Comparison of ENCODE assay signal across 13 cellular contexts in genomic region chr3:7504886-7505775, GRCh38.
DNase-seq lines count a peak whose midpoint lies in the region; FAIRE-seq and TF ChIP-seq lines count a peak whose summit lies in the region.
"Had no signal": no experiment of that assay in that cellular context is flagged by ENCODE, and none has a peak within 500 bp of the region (broad histone marks: within the 10 kb centered on the region; RNA-seq: fewer than 3 reads in every experiment).

No MANE protein-coding gene starts in this region.

- intact Hi-C loops in uterus (cut with DNase I; ENCODE audit: low total_unique reads): no loop called here

- peak; percentile 94 for DNase-seq in Caki2 (ENCODE audit: low read depth)
- peak; percentile 73 for DNase-seq in RCC 7860 (ENCODE audit: low spot score)
- peak; percentile 97 for DNase-seq in epithelial cell of proximal tubule (ENCODE audit: low read depth)
- peak; percentile 93 to 99 for DNase-seq in lung microvascular endothelial cell (ENCODE audit: low read depth in 2 of 2)
- no peak for DNase-seq in uterus
- no peak for DNase-seq in HEK293T (ENCODE audit: extremely low spot score)
- no peak for DNase-seq in stimulated activated naive CD4-positive, alpha-beta T cell (lab: John Stamatoyannopoulos, UW)
- no peak for DNase-seq in DMS114 treated with DMSO at 0.1 percent for 48 hours (lab: John Stamatoyannopoulos, UW; ENCODE audit: unreplicated experiment)
- DNase-seq: NCI-H524 treated with DMSO at 0.1 percent for 48 hours, posterior cingulate gyrus had no signal

- no peak overlapping the region for H3K4me3 ChIP-seq in epithelial cell of proximal tubule (ENCODE audit: low read depth, low read length)
- H3K4me3 ChIP-seq in uterus: no peak overlapping the region
- H3K4me3 ChIP-seq: BLaER1 had no signal

- H3K9me3 ChIP-seq in uterus: no peaks in the 10 kb centered on the region
- H3K9me3 ChIP-seq: BLaER1 had no signal

- H3K4me1 ChIP-seq in uterus: no peaks in the 10 kb centered on the region
- H3K4me1 ChIP-seq: BLaER1 had no signal

- in situ Hi-C loops in Caki2 (cut with HindIII; ENCODE audit: low pct_unique_long_range_greater_than_20kb, low sequenced_read_pairs): no loop called here

- POLR2A ChIA-PET in HEK293T (lab: Yijun Ruan, JAX): no interaction called here

- FAIRE-seq in RCC 7860 (lab: Jason Lieb, UNC): peak; percentile 83
- FAIRE-seq: colon had no signal

- no peak overlapping the region for H3K27ac ChIP-seq in uterus
- H3K27ac ChIP-seq: BLaER1, KMS-11 had no signal

- CTCF ChIA-PET in HEK293T (lab: Yijun Ruan, JAX): no interaction called here

- no peaks in the 10 kb centered on the region for H3K36me3 ChIP-seq in uterus
- H3K36me3 ChIP-seq: BLaER1 had no signal

- H3K27me3 ChIP-seq in uterus: no peaks in the 10 kb centered on the region
- H3K27me3 ChIP-seq: BLaER1 had no signal

- TF ChIP-seq CTCF in epithelial cell of proximal tubule (conservative IDR thresholded peaks at IDR 0.05; ENCODE audit: low read depth, low read length) (peak; percentile 32), uterus (IDR thresholded peaks at IDR 0.05) (no peak)

- TF ChIP-seq POLR2A in uterus (IDR thresholded peaks at IDR 0.05): no peak

TF ChIP-seq in HEK293T, 16 proteins besides CTCF, POLR2A, EP300 and RAD21:
- TF ChIP-seq LEF1 (IDR thresholded peaks at IDR 0.05; ENCODE audit: borderline replicate concordance): no peak
- TF ChIP-seq CTBP1 (IDR thresholded peaks at IDR 0.05; ENCODE audit: borderline replicate concordance): no peak
- no peak for TF ChIP-seq FOXM1 (IDR thresholded peaks at IDR 0.05; ENCODE audit: borderline replicate concordance)
- no peak for TF ChIP-seq ZNF384 (IDR thresholded peaks at IDR 0.05)
- TF ChIP-seq PKNOX1 (IDR thresholded peaks at IDR 0.05): no peak
- no peak for TF ChIP-seq ELF4 (IDR thresholded peaks at IDR 0.05)
- no peak for TF ChIP-seq SUZ12 (IDR thresholded peaks at IDR 0.05)
- no peak for TF ChIP-seq HDGF (IDR thresholded peaks at IDR 0.05; ENCODE audit: borderline replicate concordance)
- no peak for TF ChIP-seq L3MBTL2 (conservative IDR thresholded peaks at IDR 0.05)
- no peak for TF ChIP-seq BHLHE40 (IDR thresholded peaks at IDR 0.05; ENCODE audit: borderline replicate concordance)
- TF ChIP-seq TARDBP (IDR thresholded peaks at IDR 0.05): no peak
- TF ChIP-seq FOXK2 (IDR thresholded peaks at IDR 0.05): no peak

Comparison
In these comparisons a context has a peak if more than half of its experiments do, and no peak if none do; other contexts are left out.
1. DNase-seq: peak in Caki2 (single experiment), RCC 7860 (single experiment), epithelial cell of proximal tubule (single experiment) and lung microvascular endothelial cell (2 of 2); none in uterus (0 of 2), HEK293T (single experiment), stimulated activated naive CD4-positive, alpha-beta T cell (0 of 6) and DMS114 treated with DMSO at 0.1 percent for 48 hours (single experiment).